In the genomic region with DNA sequence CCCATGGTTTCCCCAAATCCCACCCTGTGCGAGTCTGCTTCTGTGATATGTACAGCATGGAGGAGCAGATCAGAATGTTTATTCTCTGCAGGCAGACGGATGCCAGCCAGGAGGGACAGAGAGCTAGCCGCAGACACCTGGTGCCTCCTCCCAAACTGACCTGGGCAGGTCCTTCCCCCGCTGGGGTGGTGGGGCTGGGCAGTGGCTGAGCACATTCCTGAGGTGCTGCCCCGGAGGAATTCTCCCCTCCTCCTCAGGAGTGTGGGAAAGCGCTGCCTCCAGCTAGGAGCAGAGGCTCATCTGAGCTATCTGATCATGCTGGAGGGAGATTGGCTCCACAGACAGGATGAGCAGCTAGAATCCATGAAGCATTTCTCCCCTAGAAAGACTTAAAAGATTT, we compare ENCODE assay signal across 12 cellular contexts.
"Had no signal": no experiment of that assay in that cellular context is flagged by ENCODE, and none has a peak within 500 bp of the region (broad histone marks: within the 10 kb centered on the region; RNA-seq: fewer than 3 reads in every experiment).

No MANE protein-coding gene starts in this region.

- H3K4me2 ChIP-seq: hepatocyte had no signal

- H3K9me3 ChIP-seq: right atrium auricular region, tibial nerve had no signal

- H3K9me3 Mint-ChIP-seq: activated naive CD4-positive, alpha-beta T cell treated with anti-CD3 and anti-CD28 coated beads, Interleukin-2, amount 50 U/mL, for 24 hours; dendritic cell treated with granulocyte-macrophage colony-stimulating factor and Interleukin-4, amounts not matched to agents 40 ng/mL and 50 ng/mL, for 4 days; memory B cell had no signal

- H3K79me2 ChIP-seq: hepatocyte had no signal

- H2AFZ ChIP-seq: hepatocyte had no signal

- H3K4me3 ChIP-seq: hepatocyte, right atrium auricular region, tibial nerve had no signal

- H3K4me1 ChIP-seq: right atrium auricular region, tibial nerve had no signal

- H3K36me3 Mint-ChIP-seq: activated naive CD4-positive, alpha-beta T cell treated with anti-CD3 and anti-CD28 coated beads, Interleukin-2, amount 50 U/mL, for 24 hours; memory B cell had no signal

- H3K27ac ChIP-seq: brain microvascular endothelial cell, hepatocyte, right atrium auricular region, tibial nerve had no signal

- H3K27ac Mint-ChIP-seq: activated naive CD4-positive, alpha-beta T cell treated with anti-CD3 and anti-CD28 coated beads, Interleukin-2, amount 50 U/mL, for 24 hours; dendritic cell treated with granulocyte-macrophage colony-stimulating factor and Interleukin-4, amounts not matched to agents 40 ng/mL and 50 ng/mL, for 4 days; memory B cell had no signal

- ATAC-seq: activated CD4-positive, CD25-positive, alpha-beta regulatory T cell treated with anti-CD3 and anti-CD28 coated beads, Interleukin-2, amount 50 U/mL, for 24 hours; left colon had no signal

- H3K27me3 Mint-ChIP-seq: activated naive CD4-positive, alpha-beta T cell treated with anti-CD3 and anti-CD28 coated beads, Interleukin-2, amount 50 U/mL, for 24 hours had no signal

- H3K27me3 ChIP-seq: brain microvascular endothelial cell, hepatocyte, right atrium auricular region, tibial nerve had no signal

- H3K4me1 Mint-ChIP-seq: memory B cell had no signal

- H3K36me3 ChIP-seq: brain microvascular endothelial cell, right atrium auricular region, tibial nerve had no signal

- DNase-seq: activated T-cell treated with anti-CD3 and anti-CD28 coated beads, Interleukin-2, amount 50 U/mL, for 1 hour; brain microvascular endothelial cell; erythroblast; left colon; small intestine had no signal

- H3K4me3 Mint-ChIP-seq: activated naive CD4-positive, alpha-beta T cell treated with anti-CD3 and anti-CD28 coated beads, Interleukin-2, amount 50 U/mL, for 24 hours; dendritic cell treated with granulocyte-macrophage colony-stimulating factor and Interleukin-4, amounts not matched to agents 40 ng/mL and 50 ng/mL, for 4 days; memory B cell had no signal
